In the genomic region with DNA sequence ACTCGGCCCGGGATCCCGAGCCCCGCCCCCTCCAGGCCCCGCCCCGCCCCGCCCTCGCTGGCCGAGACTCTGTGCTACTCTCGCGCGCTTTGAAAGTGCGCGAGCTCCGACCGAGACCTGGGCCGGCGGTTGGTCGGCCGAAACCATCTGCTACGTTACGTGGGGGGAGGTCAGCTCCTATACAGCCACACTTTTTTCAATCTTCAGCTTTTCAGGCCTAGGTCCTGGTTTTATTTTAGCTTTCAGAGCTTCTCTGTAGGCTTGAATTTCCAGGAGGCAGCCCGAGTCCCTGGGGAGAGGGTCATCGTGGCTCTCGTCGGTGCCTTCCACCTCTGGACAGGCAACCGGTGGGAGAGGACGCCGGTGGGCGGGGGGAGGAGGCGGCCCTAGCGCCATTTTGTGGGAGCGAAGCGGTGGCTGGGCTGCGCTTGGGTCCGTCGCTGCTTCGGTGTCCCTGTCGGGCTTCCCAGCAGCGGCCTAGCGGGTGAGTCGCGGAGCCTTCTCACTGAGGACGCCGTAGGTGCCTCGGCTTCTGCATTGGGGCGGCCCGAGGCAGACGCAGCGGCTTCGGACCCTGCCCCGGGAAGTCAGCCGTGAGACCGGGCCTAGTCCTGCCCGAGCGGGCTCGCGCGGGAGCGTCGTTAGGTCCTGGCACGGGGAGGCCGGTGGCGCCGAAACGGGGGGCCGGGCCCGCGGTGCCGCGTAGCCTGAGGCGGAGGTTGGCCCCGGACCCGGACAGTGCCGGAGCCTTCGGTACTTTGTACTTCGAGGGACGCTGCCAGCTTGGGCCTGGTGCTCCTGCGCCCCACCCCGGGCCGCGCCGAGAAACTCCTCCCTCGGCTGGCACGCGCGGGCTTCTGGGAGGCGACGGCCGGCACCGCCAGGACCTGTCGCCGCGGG, we compare ENCODE assay signal across 1 cellular context.
TF ChIP-seq lines count a peak whose summit lies in the region.

A gene (plus strand): TSS at position 395 of the 900 bp plus-strand sequence. CDS start 1,074 bp downstream, outside the sequence.

TF ChIP-seq in HepG2, 621 proteins besides CTCF, POLR2A, EP300 and RAD21 (continued from another document and continues in another):
- TF ChIP-seq, protein P1, sequence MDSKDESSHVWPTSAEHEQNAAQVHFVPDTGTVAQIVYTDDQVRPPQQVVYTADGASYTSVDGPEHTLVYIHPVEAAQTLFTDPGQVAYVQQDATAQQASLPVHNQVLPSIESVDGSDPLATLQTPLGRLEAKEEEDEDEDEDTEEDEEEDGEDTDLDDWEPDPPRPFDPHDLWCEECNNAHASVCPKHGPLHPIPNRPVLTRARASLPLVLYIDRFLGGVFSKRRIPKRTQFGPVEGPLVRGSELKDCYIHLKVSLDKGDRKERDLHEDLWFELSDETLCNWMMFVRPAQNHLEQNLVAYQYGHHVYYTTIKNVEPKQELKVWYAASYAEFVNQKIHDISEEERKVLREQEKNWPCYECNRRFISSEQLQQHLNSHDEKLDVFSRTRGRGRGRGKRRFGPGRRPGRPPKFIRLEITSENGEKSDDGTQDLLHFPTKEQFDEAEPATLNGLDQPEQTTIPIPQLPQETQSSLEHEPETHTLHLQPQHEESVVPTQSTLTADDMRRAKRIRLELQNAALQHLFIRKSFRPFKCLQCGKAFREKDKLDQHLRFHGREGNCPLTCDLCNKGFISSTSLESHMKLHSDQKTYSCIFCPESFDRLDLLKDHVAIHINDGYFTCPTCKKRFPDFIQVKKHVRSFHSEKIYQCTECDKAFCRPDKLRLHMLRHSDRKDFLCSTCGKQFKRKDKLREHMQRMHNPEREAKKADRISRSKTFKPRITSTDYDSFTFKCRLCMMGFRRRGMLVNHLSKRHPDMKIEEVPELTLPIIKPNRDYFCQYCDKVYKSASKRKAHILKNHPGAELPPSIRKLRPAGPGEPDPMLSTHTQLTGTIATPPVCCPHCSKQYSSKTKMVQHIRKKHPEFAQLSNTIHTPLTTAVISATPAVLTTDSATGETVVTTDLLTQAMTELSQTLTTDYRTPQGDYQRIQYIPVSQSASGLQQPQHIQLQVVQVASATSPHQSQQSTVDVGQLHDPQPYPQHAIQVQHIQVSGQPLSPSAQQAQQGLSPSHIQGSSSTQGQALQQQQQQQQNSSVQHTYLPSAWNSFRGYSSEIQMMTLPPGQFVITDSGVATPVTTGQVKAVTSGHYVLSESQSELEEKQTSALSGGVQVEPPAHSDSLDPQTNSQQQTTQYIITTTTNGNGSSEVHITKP (CRISPR knock-in tag; IDR thresholded peaks at IDR 0.05; ENCODE audit: low read depth): peak; percentile 99
- TF ChIP-seq ZNF33B (CRISPR knock-in tag; IDR thresholded peaks at IDR 0.05): 0 out of 2 replicates have a peak, but pooled peaks have one; percentile 3
- peak; percentile 82; the same call in 1 of the 2 replicates for TF ChIP-seq NFKB2 (CRISPR knock-in tag; IDR thresholded peaks at IDR 0.05; ENCODE audit: borderline replicate concordance)
- no peak; the same call in 1 of the 2 replicates for TF ChIP-seq ZBTB7A (CRISPR knock-in tag; IDR thresholded peaks at IDR 0.05)
- peak; percentile 93; the same call in 1 of the 2 replicates for TF ChIP-seq ZNF773 (CRISPR knock-in tag; IDR thresholded peaks at IDR 0.05; ENCODE audit: borderline replicate concordance)
- TF ChIP-seq SRY (CRISPR knock-in tag; IDR thresholded peaks at IDR 0.05): peak; percentile 97; the same call in 1 of the 2 replicates
- TF ChIP-seq, protein P2, sequence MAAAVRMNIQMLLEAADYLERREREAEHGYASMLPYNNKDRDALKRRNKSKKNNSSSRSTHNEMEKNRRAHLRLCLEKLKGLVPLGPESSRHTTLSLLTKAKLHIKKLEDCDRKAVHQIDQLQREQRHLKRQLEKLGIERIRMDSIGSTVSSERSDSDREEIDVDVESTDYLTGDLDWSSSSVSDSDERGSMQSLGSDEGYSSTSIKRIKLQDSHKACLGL (CRISPR knock-in tag; IDR thresholded peaks at IDR 0.05): peak; percentile 96
- no peak for TF ChIP-seq CEBPG (CRISPR knock-in tag; IDR thresholded peaks at IDR 0.05)
- TF ChIP-seq, protein P3, sequence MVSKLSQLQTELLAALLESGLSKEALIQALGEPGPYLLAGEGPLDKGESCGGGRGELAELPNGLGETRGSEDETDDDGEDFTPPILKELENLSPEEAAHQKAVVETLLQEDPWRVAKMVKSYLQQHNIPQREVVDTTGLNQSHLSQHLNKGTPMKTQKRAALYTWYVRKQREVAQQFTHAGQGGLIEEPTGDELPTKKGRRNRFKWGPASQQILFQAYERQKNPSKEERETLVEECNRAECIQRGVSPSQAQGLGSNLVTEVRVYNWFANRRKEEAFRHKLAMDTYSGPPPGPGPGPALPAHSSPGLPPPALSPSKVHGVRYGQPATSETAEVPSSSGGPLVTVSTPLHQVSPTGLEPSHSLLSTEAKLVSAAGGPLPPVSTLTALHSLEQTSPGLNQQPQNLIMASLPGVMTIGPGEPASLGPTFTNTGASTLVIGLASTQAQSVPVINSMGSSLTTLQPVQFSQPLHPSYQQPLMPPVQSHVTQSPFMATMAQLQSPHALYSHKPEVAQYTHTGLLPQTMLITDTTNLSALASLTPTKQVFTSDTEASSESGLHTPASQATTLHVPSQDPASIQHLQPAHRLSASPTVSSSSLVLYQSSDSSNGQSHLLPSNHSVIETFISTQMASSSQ (IDR thresholded peaks at IDR 0.05; ENCODE audit: low read depth): no peak
- TF ChIP-seq, protein P3 (CRISPR knock-in tag; IDR thresholded peaks at IDR 0.05; ENCODE audit: borderline replicate concordance): peak; percentile 32
- 0 out of 2 replicates have a peak, but pooled peaks have one; percentile 39 for TF ChIP-seq CENPT (CRISPR knock-in tag; IDR thresholded peaks at IDR 0.05; ENCODE audit: low read depth)
- TF ChIP-seq, protein P4, sequence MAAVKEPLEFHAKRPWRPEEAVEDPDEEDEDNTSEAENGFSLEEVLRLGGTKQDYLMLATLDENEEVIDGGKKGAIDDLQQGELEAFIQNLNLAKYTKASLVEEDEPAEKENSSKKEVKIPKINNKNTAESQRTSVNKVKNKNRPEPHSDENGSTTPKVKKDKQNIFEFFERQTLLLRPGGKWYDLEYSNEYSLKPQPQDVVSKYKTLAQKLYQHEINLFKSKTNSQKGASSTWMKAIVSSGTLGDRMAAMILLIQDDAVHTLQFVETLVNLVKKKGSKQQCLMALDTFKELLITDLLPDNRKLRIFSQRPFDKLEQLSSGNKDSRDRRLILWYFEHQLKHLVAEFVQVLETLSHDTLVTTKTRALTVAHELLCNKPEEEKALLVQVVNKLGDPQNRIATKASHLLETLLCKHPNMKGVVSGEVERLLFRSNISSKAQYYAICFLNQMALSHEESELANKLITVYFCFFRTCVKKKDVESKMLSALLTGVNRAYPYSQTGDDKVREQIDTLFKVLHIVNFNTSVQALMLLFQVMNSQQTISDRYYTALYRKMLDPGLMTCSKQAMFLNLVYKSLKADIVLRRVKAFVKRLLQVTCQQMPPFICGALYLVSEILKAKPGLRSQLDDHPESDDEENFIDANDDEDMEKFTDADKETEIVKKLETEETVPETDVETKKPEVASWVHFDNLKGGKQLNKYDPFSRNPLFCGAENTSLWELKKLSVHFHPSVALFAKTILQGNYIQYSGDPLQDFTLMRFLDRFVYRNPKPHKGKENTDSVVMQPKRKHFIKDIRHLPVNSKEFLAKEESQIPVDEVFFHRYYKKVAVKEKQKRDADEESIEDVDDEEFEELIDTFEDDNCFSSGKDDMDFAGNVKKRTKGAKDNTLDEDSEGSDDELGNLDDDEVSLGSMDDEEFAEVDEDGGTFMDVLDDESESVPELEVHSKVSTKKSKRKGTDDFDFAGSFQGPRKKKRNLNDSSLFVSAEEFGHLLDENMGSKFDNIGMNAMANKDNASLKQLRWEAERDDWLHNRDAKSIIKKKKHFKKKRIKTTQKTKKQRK (IDR thresholded peaks at IDR 0.05; ENCODE audit: low read length): no peak
- TF ChIP-seq TRIM24 (CRISPR knock-in tag; IDR thresholded peaks at IDR 0.05): no peak
- TF ChIP-seq ZFP36L2 (CRISPR knock-in tag; IDR thresholded peaks at IDR 0.05): no peak; the same call in 1 of the 2 replicates
- TF ChIP-seq KLF6 (CRISPR knock-in tag; IDR thresholded peaks at IDR 0.05): peak; percentile 97
- TF ChIP-seq, protein P5, sequence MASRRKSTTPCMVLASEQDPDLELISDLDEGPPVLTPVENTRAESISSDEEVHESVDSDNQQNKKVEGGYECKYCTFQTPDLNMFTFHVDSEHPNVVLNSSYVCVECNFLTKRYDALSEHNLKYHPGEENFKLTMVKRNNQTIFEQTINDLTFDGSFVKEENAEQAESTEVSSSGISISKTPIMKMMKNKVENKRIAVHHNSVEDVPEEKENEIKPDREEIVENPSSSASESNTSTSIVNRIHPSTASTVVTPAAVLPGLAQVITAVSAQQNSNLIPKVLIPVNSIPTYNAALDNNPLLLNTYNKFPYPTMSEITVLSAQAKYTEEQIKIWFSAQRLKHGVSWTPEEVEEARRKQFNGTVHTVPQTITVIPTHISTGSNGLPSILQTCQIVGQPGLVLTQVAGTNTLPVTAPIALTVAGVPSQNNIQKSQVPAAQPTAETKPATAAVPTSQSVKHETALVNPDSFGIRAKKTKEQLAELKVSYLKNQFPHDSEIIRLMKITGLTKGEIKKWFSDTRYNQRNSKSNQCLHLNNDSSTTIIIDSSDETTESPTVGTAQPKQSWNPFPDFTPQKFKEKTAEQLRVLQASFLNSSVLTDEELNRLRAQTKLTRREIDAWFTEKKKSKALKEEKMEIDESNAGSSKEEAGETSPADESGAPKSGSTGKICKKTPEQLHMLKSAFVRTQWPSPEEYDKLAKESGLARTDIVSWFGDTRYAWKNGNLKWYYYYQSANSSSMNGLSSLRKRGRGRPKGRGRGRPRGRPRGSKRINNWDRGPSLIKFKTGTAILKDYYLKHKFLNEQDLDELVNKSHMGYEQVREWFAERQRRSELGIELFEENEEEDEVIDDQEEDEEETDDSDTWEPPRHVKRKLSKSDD (CRISPR knock-in tag; IDR thresholded peaks at IDR 0.05; ENCODE audit: low read depth): no peak
- 0 out of 2 replicates have a peak, but pooled peaks have one; percentile 13 for TF ChIP-seq TGIF2 (CRISPR knock-in tag; IDR thresholded peaks at IDR 0.05)
- no peak for TF ChIP-seq CC2D1A (CRISPR knock-in tag; IDR thresholded peaks at IDR 0.05)
- TF ChIP-seq TBP (CRISPR knock-in tag; IDR thresholded peaks at IDR 0.05): no peak
- TF ChIP-seq RFXANK (CRISPR knock-in tag; IDR thresholded peaks at IDR 0.05): no peak
- TF ChIP-seq SNAI1 (CRISPR knock-in tag; IDR thresholded peaks at IDR 0.05; ENCODE audit: borderline replicate concordance): 0 out of 2 replicates have a peak, but pooled peaks have one; percentile 78
- TF ChIP-seq, protein P6, sequence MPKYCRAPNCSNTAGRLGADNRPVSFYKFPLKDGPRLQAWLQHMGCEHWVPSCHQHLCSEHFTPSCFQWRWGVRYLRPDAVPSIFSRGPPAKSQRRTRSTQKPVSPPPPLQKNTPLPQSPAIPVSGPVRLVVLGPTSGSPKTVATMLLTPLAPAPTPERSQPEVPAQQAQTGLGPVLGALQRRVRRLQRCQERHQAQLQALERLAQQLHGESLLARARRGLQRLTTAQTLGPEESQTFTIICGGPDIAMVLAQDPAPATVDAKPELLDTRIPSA (CRISPR knock-in tag; IDR thresholded peaks at IDR 0.05; ENCODE audit: borderline replicate concordance): peak; percentile 70; the same call in 1 of the 2 replicates
- peak; percentile 83; the same call in 1 of the 2 replicates for TF ChIP-seq IRX3 (CRISPR knock-in tag; IDR thresholded peaks at IDR 0.05; ENCODE audit: borderline replicate concordance, low read depth)
- peak; percentile 87 for TF ChIP-seq THAP11 (CRISPR knock-in tag; IDR thresholded peaks at IDR 0.05)
- TF ChIP-seq ZBTB20 (CRISPR knock-in tag; IDR thresholded peaks at IDR 0.05; ENCODE audit: borderline replicate concordance, low read depth): no peak; the same call in 1 of the 2 replicates
- TF ChIP-seq NR1H2 (CRISPR knock-in tag; IDR thresholded peaks at IDR 0.05; ENCODE audit: borderline replicate concordance, low read depth): no peak
- TF ChIP-seq BCL6 (CRISPR knock-in tag; IDR thresholded peaks at IDR 0.05): no peak
- peak; percentile 31; the same call in 1 of the 2 replicates for TF ChIP-seq HMG20A (CRISPR knock-in tag; IDR thresholded peaks at IDR 0.05; ENCODE audit: borderline replicate concordance)
- TF ChIP-seq ZNF777 (CRISPR knock-in tag; IDR thresholded peaks at IDR 0.05): 0 out of 2 replicates have a peak, but pooled peaks have one; percentile 32
- peak; percentile 72; the same call in 1 of the 2 replicates for TF ChIP-seq POGZ (CRISPR knock-in tag; IDR thresholded peaks at IDR 0.05)
- TF ChIP-seq BRD4 (CRISPR knock-in tag; IDR thresholded peaks at IDR 0.05): peak; percentile 93
- TF ChIP-seq, protein P7, sequence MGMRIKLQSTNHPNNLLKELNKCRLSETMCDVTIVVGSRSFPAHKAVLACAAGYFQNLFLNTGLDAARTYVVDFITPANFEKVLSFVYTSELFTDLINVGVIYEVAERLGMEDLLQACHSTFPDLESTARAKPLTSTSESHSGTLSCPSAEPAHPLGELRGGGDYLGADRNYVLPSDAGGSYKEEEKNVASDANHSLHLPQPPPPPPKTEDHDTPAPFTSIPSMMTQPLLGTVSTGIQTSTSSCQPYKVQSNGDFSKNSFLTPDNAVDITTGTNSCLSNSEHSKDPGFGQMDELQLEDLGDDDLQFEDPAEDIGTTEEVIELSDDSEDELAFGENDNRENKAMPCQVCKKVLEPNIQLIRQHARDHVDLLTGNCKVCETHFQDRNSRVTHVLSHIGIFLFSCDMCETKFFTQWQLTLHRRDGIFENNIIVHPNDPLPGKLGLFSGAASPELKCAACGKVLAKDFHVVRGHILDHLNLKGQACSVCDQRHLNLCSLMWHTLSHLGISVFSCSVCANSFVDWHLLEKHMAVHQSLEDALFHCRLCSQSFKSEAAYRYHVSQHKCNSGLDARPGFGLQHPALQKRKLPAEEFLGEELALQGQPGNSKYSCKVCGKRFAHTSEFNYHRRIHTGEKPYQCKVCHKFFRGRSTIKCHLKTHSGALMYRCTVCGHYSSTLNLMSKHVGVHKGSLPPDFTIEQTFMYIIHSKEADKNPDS (CRISPR knock-in tag; IDR thresholded peaks at IDR 0.05): peak; percentile 64; the same call in 1 of the 2 replicates
- TF ChIP-seq ZNF879 (CRISPR knock-in tag; IDR thresholded peaks at IDR 0.05): no peak
- TF ChIP-seq, protein P8, sequence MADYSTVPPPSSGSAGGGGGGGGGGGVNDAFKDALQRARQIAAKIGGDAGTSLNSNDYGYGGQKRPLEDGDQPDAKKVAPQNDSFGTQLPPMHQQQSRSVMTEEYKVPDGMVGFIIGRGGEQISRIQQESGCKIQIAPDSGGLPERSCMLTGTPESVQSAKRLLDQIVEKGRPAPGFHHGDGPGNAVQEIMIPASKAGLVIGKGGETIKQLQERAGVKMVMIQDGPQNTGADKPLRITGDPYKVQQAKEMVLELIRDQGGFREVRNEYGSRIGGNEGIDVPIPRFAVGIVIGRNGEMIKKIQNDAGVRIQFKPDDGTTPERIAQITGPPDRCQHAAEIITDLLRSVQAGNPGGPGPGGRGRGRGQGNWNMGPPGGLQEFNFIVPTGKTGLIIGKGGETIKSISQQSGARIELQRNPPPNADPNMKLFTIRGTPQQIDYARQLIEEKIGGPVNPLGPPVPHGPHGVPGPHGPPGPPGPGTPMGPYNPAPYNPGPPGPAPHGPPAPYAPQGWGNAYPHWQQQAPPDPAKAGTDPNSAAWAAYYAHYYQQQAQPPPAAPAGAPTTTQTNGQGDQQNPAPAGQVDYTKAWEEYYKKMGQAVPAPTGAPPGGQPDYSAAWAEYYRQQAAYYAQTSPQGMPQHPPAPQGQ (CRISPR knock-in tag; IDR thresholded peaks at IDR 0.05; ENCODE audit: borderline replicate concordance): no peak
